Comparison of ENCODE assay signal across 16 cellular contexts in genomic region chr6:163386329-163386910, GRCh38. TPM values are rescaled to one million over a fixed set of nuclear protein-coding genes. Genes with fewer than 3 reads are reported as not detected.
DNase-seq lines count a peak whose midpoint lies in the region; ATAC-seq, FAIRE-seq and TF ChIP-seq lines count a peak whose summit lies in the region.
"Had no signal": no experiment of that assay in that cellular context is flagged by ENCODE, and none has a peak within 500 bp of the region (broad histone marks: within the 10 kb centered on the region; RNA-seq: fewer than 3 reads in every experiment).

No MANE protein-coding gene starts in this region.

- 0% methylated on average over 8 of the region's 8 CpGs for whole genome bisulfite sequencing in K562 (ENCODE audit: insufficient coverage, low coverage, missing lambda C conversion rate)

- H3K4me3 Mint-ChIP-seq in HFFc6: peak overlapping the region; percentile 37; the same call in 1 of the 2 replicates
- H3K4me3 Mint-ChIP-seq: CD4-positive, alpha-beta memory T cell had no signal

- no peaks in the 10 kb centered on the region; the same call in 1 of the 2 replicates for H3K9me3 Mint-ChIP-seq in HFFc6

- no peaks in the 10 kb centered on the region for H3K9me3 ChIP-seq in K562 (replicated peaks; ENCODE audit: control insufficient read depth, insufficient read depth, low read depth, low read length)
- no peaks in the 10 kb centered on the region for H3K9me3 ChIP-seq in SJCRH30 (replicated peaks)

- no peak overlapping the region for H2AFZ ChIP-seq in K562 (ENCODE audit: low read depth, low read length)

- CTCF ChIA-PET in K562 (lab: Yijun Ruan, JAX; ENCODE audit: low intra/inter-chr PET ratio): no interaction called here

- no TSS peak for BruUV-seq in K562 (replicated peaks; lab: Mats Ljungman, UMichigan)

- in situ Hi-C loops in K562 (cut with MboI): no loop called here

- no peak overlapping the region for H3K9ac ChIP-seq in K562 (ENCODE audit: insufficient read depth in 1 of 2, low read depth in 2 of 2, low read length in 2 of 2)

- H3K36me3 ChIP-seq in K562 (ENCODE audit: control insufficient read depth, insufficient read depth, low read length): no peaks in the 10 kb centered on the region
- H3K36me3 ChIP-seq in SJCRH30: no peaks in the 10 kb centered on the region
- H3K36me3 ChIP-seq: SJSA1 had no signal

- intact Hi-C loops in K562 (cut with micrococcal nuclease): no loop called here

- no peaks in the 10 kb centered on the region for H3K9me1 ChIP-seq in K562 (ENCODE audit: control insufficient read depth, insufficient read depth, low read length)

- H3K27me3 ChIP-seq in K562 (ENCODE audit: control insufficient read depth in 2 of 2, insufficient read depth in 2 of 2, low read length in 2 of 2) (peaks cover 42 to 58% of the 10 kb centered on the region in 2 experiments), SJCRH30 (no peaks in the 10 kb centered on the region)
- H3K27me3 ChIP-seq: SJSA1 had no signal

- TF ChIP-seq RAD21 in K562 (CRISPR knock-in tag; conservative IDR thresholded peaks at IDR 0.05 in 1 of 2, IDR thresholded peaks at IDR 0.05 in 1 of 2): no peak

- DNase-seq in HFFc6: no peak
- no peak for DNase-seq in K562 (ENCODE audit: extremely low read depth in 1 of 4, low spot score in 3 of 4)
- DNase-seq in islet precursor cell: peak; percentile 67
- DNase-seq in skeletal muscle cell (ENCODE audit: low read depth): peak; percentile 27
- DNase-seq in DMS 273 treated with DMSO at 0.1 percent for 48 hours (lab: John Stamatoyannopoulos, UW): no peak
- no peak for DNase-seq in putamen (ENCODE audit: low spot score)
- DNase-seq in SJCRH30: no peak
- DNase-seq: ACHN; CD4-positive, alpha-beta memory T cell; DND-41; GF-D8; H7; NCI-H1417 treated with DMSO at 0.1 percent for 48 hours; NCI-H2081; NCI-H524 had no signal

- H4K20me1 ChIP-seq in K562 (replicated peaks; ENCODE audit: control insufficient read depth, insufficient read depth, low read length): no peaks in the 10 kb centered on the region

- POLR2A ChIA-PET in K562 (lab: Yijun Ruan, JAX): no interaction called here

- no peaks in the 10 kb centered on the region for H3K36me3 Mint-ChIP-seq in HFFc6 (ENCODE audit: low read depth)
- H3K36me3 Mint-ChIP-seq: CD4-positive, alpha-beta memory T cell had no signal

- H3K79me2 ChIP-seq in K562 (ENCODE audit: control insufficient read depth, insufficient read depth, low read length): no peaks in the 10 kb centered on the region

- peaks cover 0 to 3% of the 10 kb centered on the region in 2 experiments; a peak in 1 of 5 replicates for H3K4me1 ChIP-seq in K562 (replicated peaks in 1 of 2; ENCODE audit: control insufficient read depth in 2 of 2, insufficient read depth in 2 of 2, low read length in 2 of 2)
- peaks cover 8% of the 10 kb centered on the region for H3K4me1 ChIP-seq in SJCRH30
- H3K4me1 ChIP-seq: SJSA1 had no signal

- H3K27me3 Mint-ChIP-seq in HFFc6 (ENCODE audit: insufficient read depth): peaks cover 5% of the 10 kb centered on the region

- no peak for ATAC-seq in K562

- no peak overlapping the region for H3K27ac ChIP-seq in K562 (ENCODE audit: extremely low read depth, low read depth, low read length)
- no peak overlapping the region for H3K27ac ChIP-seq in SJCRH30
- H3K27ac ChIP-seq: SJSA1 had no signal

- FAIRE-seq in K562 (lab: Jason Lieb, UNC): no peak

- TF ChIP-seq CTCF in HFFc6 (IDR thresholded peaks at IDR 0.05): no peak
- no peak for TF ChIP-seq CTCF in K562 (IDR thresholded peaks at IDR 0.05 in 2 of 3, conservative IDR thresholded peaks at IDR 0.05 in 1 of 3; ENCODE audit: insufficient read depth in 2 of 3, low read depth in 1 of 3, low read length in 3 of 3)

- TF ChIP-seq EP300 in K562 (IDR thresholded peaks at IDR 0.05; ENCODE audit: low read length): no peak

- no peak for TF ChIP-seq POLR2A in K562 (conservative IDR thresholded peaks at IDR 0.05)

- peaks cover 31% of the 10 kb centered on the region for H3K4me1 Mint-ChIP-seq in HFFc6 (ENCODE audit: low read depth)
- H3K4me1 Mint-ChIP-seq: CD4-positive, alpha-beta memory T cell had no signal

- peak overlapping the region; percentile 16; the same call in 1 of the 2 replicates for H3K27ac Mint-ChIP-seq in HFFc6
- H3K27ac Mint-ChIP-seq: CD4-positive, alpha-beta memory T cell had no signal

- no peak overlapping the region for H3K4me2 ChIP-seq in K562 (ENCODE audit: insufficient read depth, low read length)

- H3K4me3 ChIP-seq in K562 (no peak overlapping the region), skeletal muscle cell (ENCODE audit: low read depth, low read length) (no peak overlapping the region), SJCRH30 (no peak overlapping the region)
- H3K4me3 ChIP-seq: SJSA1 had no signal

TF ChIP-seq in K562, 482 proteins besides CTCF, POLR2A, EP300 and RAD21 (continues in another document):
- TF ChIP-seq BMI1 (IDR thresholded peaks at IDR 0.05; ENCODE audit: low read length): 0 out of 2 replicates have a peak, but pooled peaks have one; percentile 2
- TF ChIP-seq ZNF740 (CRISPR knock-in tag; IDR thresholded peaks at IDR 0.05): no peak
- no peak for TF ChIP-seq ZNF740 (tag; IDR thresholded peaks at IDR 0.05)
- TF ChIP-seq U2AF1 (optimal IDR thresholded peaks at IDR 0.05; ENCODE audit: low read depth, low read length): no peak
- no peak for TF ChIP-seq AFF4 (CRISPR knock-in tag; IDR thresholded peaks at IDR 0.05)

RNA-seq across cellular contexts. Expression of gene QKI, which starts 28.1 kb away (rescaled TPM):
- 10 to 100 TPM; 71.3 to 90.5 (median 85.1) TPM for total RNA-seq in HFFc6 (2021; fragmentation: NEBNext Ultra II Directional; extraction: Animal tissue kit (Norgen Biotek cat#: 25700))
- 91.7 and 174 TPM in 2 replicates for total RNA-seq in K562 (2011; cell fraction: chromatin; rRNA removed; ENCODE audit: low replicate concordance)
- total RNA-seq in K562 (2011; cell fraction: nucleolus; rRNA removed): 37.5 and 45.5 TPM in 2 replicates
- 95.0 and 184 TPM in 2 replicates for total RNA-seq in K562 (2011; cell fraction: nucleoplasm; rRNA removed)
- total RNA-seq in K562 (2014; rRNA removed) (107 and 114 TPM in 2 replicates), K562 (2014; rRNA removed; fragmentation: Illumina TruSeq; extraction: Trizol) (123 and 145 TPM in 2 replicates), K562 (2015; rRNA removed; fragmentation: Illumina TruSeq; extraction: Trizol) (118 and 128 TPM in 2 replicates), K562 (2021) (129 and 142 TPM in 2 replicates)
- polyA plus RNA-seq in K562 (2011; rRNA removed) (127 and 141 TPM in 2 replicates), K562 (2014; fragmentation: Illumina TruSeq; extraction: Trizol) (170 and 215 TPM in 2 replicates), K562 (2014; fragmentation: Nextera tagmentation; extraction: Ambion mirVana) (10 to 100 TPM; 20.4 to 61.0 TPM), K562 (2014; rRNA removed) (91.1 and 92.9 TPM in 2 replicates)
- 173 and 191 TPM in 2 replicates for polyA plus RNA-seq in K562 (2011; cell fraction: cytosol; rRNA removed)
- 121 and 146 TPM in 2 replicates for polyA plus RNA-seq in K562 (2011; cell fraction: nucleus; rRNA removed)
- polyA plus RNA-seq in K562 (2012): 66.4 and 69.4 TPM in 2 replicates
- 390 and 459 TPM in 2 replicates for polyA minus RNA-seq in K562 (2011; rRNA and poly(A)+ RNA removed)
- polyA minus RNA-seq in K562 (2011; cell fraction: cytosol; rRNA and poly(A)+ RNA removed): 157 and 234 TPM in 2 replicates
- polyA minus RNA-seq in K562 (2011; cell fraction: nucleus; rRNA and poly(A)+ RNA removed): 111 and 169 TPM in 2 replicates
- 224 and 254 TPM in 2 replicates for total RNA-seq in SJCRH30 (2014; rRNA removed; shearing (Covaris generic))

Comparison
In these comparisons a context has a peak if more than half of its experiments do, and no peak if none do; other contexts are left out.
1. DNase-seq: peak in islet precursor cell (single experiment) and skeletal muscle cell (single experiment); none in HFFc6 (single experiment), K562 (0 of 4), DMS 273 treated with DMSO at 0.1 percent for 48 hours (single experiment), putamen (single experiment) and SJCRH30 (0 of 2).